In genomic region chr22:19941365-19942070, GRCh38 we compare ENCODE assay signal across 8 cellular contexts. TPM values are rescaled to one million over a fixed set of nuclear protein-coding genes. Genes with fewer than 3 reads are reported as not detected.
DNase-seq lines count a peak whose midpoint lies in the region; ATAC-seq and FAIRE-seq lines count a peak whose summit lies in the region.

TSS of gene COMT (plus strand) at chr22:19941772. CDS start at chr22:19962527, 20,755 bp downstream.
TSS of gene TXNRD2 (minus strand) at chr22:19941818. CDS start at chr22:19941803, 15 bp downstream.

- H3K27ac ChIP-seq in temporal lobe (ENCODE audit: low read depth, low read length): peak within 1 kb of the TSS; percentile 86

- DNase-seq in GM04504 (ENCODE audit: low read depth) (peak; percentile 44), RPMI8226 (peak; percentile 45), frontal cortex (ENCODE audit: low spot score in 2 of 2) (peak; percentile 79 to 80), nucleus accumbens (lab: John Stamatoyannopoulos, UW) (peak in 37 of 56 donors; percentile 20 to 73 (median 39))
- DNase-seq in activated gamma-delta T cell treated with anti-CD3 and anti-CD28 coated beads, Interleukin-2, amount 50 U/mL, for 16 hours (ENCODE audit: low read depth): peak; percentile 53

- FAIRE-seq in frontal cortex (lab: Jason Lieb, UNC): no peak

- ATAC-seq in HG02970 (IDR thresholded peaks at IDR 0.05; ENCODE audit: low FRiP score, unreplicated experiment): peak; percentile 59
- no peak for ATAC-seq in GM21576 (IDR thresholded peaks at IDR 0.05; ENCODE audit: unreplicated experiment)

RNA-seq across cellular contexts. Expression of gene COMT, which starts in this region (rescaled TPM):
- total RNA-seq in frontal cortex (26.5 TPM), temporal lobe (42.8 TPM)

RNA-seq across cellular contexts. Expression of gene TXNRD2, which starts in this region (rescaled TPM):
- total RNA-seq in frontal cortex (15.5 TPM), temporal lobe (11.6 TPM)
